ENCODE assay signal across 17 cellular contexts in the genomic region with DNA sequence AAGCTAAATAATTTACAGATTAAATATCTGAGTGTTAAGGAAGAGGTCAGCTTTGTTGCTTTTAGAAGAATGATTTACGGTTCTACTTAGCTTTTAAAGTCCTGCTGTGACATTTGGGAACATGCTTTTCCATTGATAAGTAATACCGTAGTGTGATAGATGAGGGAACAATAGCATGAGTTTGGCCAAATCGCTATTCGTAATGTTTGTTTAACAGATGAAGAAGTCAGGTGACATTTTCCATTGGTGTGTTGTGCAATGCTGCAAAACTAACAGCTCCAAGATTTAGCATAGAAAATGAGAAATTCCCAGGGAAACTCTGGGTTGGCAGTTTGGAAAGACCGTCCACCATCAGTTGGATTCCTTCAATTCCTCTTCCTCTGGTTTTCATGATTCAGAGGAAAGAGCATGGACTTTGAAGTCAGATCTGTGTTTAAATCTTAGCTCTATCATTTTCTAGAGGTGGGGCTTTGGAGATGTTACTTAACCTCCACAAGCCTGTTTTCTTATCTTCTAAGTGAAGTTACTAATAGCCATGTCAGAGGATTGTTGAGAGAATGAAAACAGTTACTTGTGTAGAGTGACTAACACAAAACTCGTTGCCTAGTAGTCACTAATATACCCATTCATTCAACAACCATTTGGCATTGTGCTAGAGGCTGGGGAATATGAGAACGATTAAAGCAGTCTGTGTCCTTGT.
A peak's percentile ranks its signal among the peaks of the same experiment; 100 is the strongest.
DNase-seq lines count a peak whose midpoint lies in the region; ATAC-seq and TF ChIP-seq lines count a peak whose summit lies in the region.
"Had no signal": no experiment of that assay in that cellular context is flagged by ENCODE, and none has a peak within 500 bp of the region (broad histone marks: within the 10 kb centered on the region; RNA-seq: fewer than 3 reads in every experiment).

No MANE protein-coding gene starts in this region.

- H3K4me3 Mint-ChIP-seq in mesothelial cell of epicardium, result no peak overlapping the region
- H3K4me3 Mint-ChIP-seq: stimulated activated naive CD8-positive, alpha-beta T cell treated with anti-CD3 and anti-CD28 coated beads, Interleukin-15, Interleukin-2, amounts not matched to agents 100 ng/mL and 50 ng/mL, for 24 hours had no signal

- no peak for ATAC-seq in HG03378 (IDR thresholded peaks at IDR 0.05; ENCODE audit: unreplicated experiment)

- peaks cover 18% of the 10 kb centered on the region for H3K4me1 Mint-ChIP-seq in mesothelial cell of epicardium

- H3K9me3 Mint-ChIP-seq in mesothelial cell of epicardium, result no peaks in the 10 kb centered on the region
- H3K9me3 Mint-ChIP-seq: stimulated activated naive CD8-positive, alpha-beta T cell treated with anti-CD3 and anti-CD28 coated beads, Interleukin-15, Interleukin-2, amounts not matched to agents 100 ng/mL and 50 ng/mL, for 24 hours had no signal

- peaks cover 5% of the 10 kb centered on the region for H3K27me3 Mint-ChIP-seq in mesothelial cell of epicardium (ENCODE audit: low read depth)
- H3K27me3 Mint-ChIP-seq: stimulated activated naive CD8-positive, alpha-beta T cell treated with anti-CD3 and anti-CD28 coated beads, Interleukin-15, Interleukin-2, amounts not matched to agents 100 ng/mL and 50 ng/mL, for 24 hours had no signal

- no peak for TF ChIP-seq CTCF in fibroblast of pulmonary artery (IDR thresholded peaks at IDR 0.05; ENCODE audit: low read length, missing control alignments)
- no peak for TF ChIP-seq CTCF in mesothelial cell of epicardium (IDR thresholded peaks at IDR 0.05; ENCODE audit: unreplicated experiment)

- H3K4me3 ChIP-seq in fibroblast of pulmonary artery (replicated peaks; ENCODE audit: low read depth, low read length), result no peak overlapping the region
- H3K4me3 ChIP-seq: BLaER1 treated with 17β-estradiol and CSF1 and Interleukin-3, amounts not matched to agents 10 nM and 100 nM; colonic mucosa had no signal

- H3K27ac Mint-ChIP-seq in mesothelial cell of epicardium, result peak overlapping the region; percentile 43
- H3K27ac Mint-ChIP-seq: stimulated activated naive CD8-positive, alpha-beta T cell treated with anti-CD3 and anti-CD28 coated beads, Interleukin-15, Interleukin-2, amounts not matched to agents 100 ng/mL and 50 ng/mL, for 24 hours had no signal

- DNase-seq in Daoy (ENCODE audit: low read depth), result peak; percentile 59
- peak; percentile 33 for DNase-seq in RKO (ENCODE audit: low spot score)
- DNase-seq in fibroblast of pulmonary artery (ENCODE audit: low read depth), result peak; percentile 97
- no peak for DNase-seq in mesothelial cell of epicardium (ENCODE audit: low spot score in 2 of 2, unreplicated experiment in 2 of 2)
- no peak for DNase-seq in HK-2 (ENCODE audit: unreplicated experiment)
- DNase-seq in SKM-1 (lab: John Stamatoyannopoulos, UW; ENCODE audit: unreplicated experiment), result no peak
- no peak for DNase-seq in NCI-H2196 treated with DMSO at 0.1 percent for 48 hours (lab: John Stamatoyannopoulos, UW; ENCODE audit: unreplicated experiment)
- DNase-seq: activated naive CD4-positive, alpha-beta T cell treated with Interleukin-2 at 50 U/mL for 16 hours; colonic mucosa; left cardiac atrium; MM.1S; NCI-H446 treated with DMSO at 0.1 percent for 48 hours; posterior cingulate gyrus; stimulated activated CD4-positive, alpha-beta T cell treated with anti-CD3 and anti-CD28 coated beads, Interleukin-4, amount 100 ng/mL, for 4 hours had no signal

- H3K36me3 Mint-ChIP-seq in mesothelial cell of epicardium, result no peaks in the 10 kb centered on the region

Comparison
In these comparisons a context has a peak if more than half of its experiments do, and no peak if none do; other contexts are left out.
1. DNase-seq: peak in Daoy (single experiment), RKO (single experiment) and fibroblast of pulmonary artery (single experiment); none in mesothelial cell of epicardium (0 of 2), HK-2 (single experiment), SKM-1 (single experiment) and NCI-H2196 treated with DMSO at 0.1 percent for 48 hours (single experiment).